In genomic region chr5:33933723-33934544, GRCh38 we compare ENCODE assay signal across 10 cellular contexts. TPM values are rescaled to one million over a fixed set of nuclear protein-coding genes. Genes with fewer than 3 reads are reported as not detected.
A peak's percentile ranks its signal among the peaks of the same experiment; 100 is the strongest.
DNase-seq lines count a peak whose midpoint lies in the region; ATAC-seq, FAIRE-seq and TF ChIP-seq lines count a peak whose summit lies in the region.
"Had no signal": no experiment of that assay in that cellular context is flagged by ENCODE, and none has a peak within 500 bp of the region (broad histone marks: within the 10 kb centered on the region; RNA-seq: fewer than 3 reads in every experiment).

No MANE protein-coding gene starts in this region.

- H3K27me3 ChIP-seq in smooth muscle cell (ENCODE audit: low read depth) = peaks cover 6% of the 10 kb centered on the region

- H2AFZ ChIP-seq in smooth muscle cell (ENCODE audit: low read depth) = no peak overlapping the region

- no peak for TF ChIP-seq CTCF in fibroblast of the aortic adventitia (IDR thresholded peaks at IDR 0.05; ENCODE audit: insufficient read depth, low read length)
- TF ChIP-seq CTCF in smooth muscle cell (IDR thresholded peaks at IDR 0.05; ENCODE audit: borderline replicate concordance, insufficient read depth, poor library complexity, severe bottlenecking) = no peak
- TF ChIP-seq CTCF in kidney (IDR thresholded peaks at IDR 0.05; ENCODE audit: borderline replicate concordance, extremely low read depth, insufficient read depth) = no peak

- intact Hi-C loops in kidney (cut with DNase I) = no loop called here

- FAIRE-seq in kidney (lab: Jason Lieb, UNC) = no peak

- H3K27ac ChIP-seq in smooth muscle cell (ENCODE audit: low read depth) = no peak overlapping the region
- H3K27ac ChIP-seq in kidney (ENCODE audit: low read depth in 2 of 2, low read length in 2 of 2) = no peak overlapping the region

- WGBS in smooth muscle cell (ENCODE audit: low lambda C conversion rate) = 81% methylated on average over 4 of the region's 4 CpGs

- H3F3A ChIP-seq in smooth muscle cell (ENCODE audit: low read depth) = no peaks in the 10 kb centered on the region

- no peaks in the 10 kb centered on the region for H3K9me3 ChIP-seq in smooth muscle cell (replicated peaks; ENCODE audit: low read depth)
- no peaks in the 10 kb centered on the region for H3K9me3 ChIP-seq in kidney (ENCODE audit: control insufficient read depth in 1 of 2, low read length in 2 of 2)

- H3K79me2 ChIP-seq in smooth muscle cell (ENCODE audit: low read depth) = no peaks in the 10 kb centered on the region

- no peak overlapping the region for H3K9ac ChIP-seq in smooth muscle cell (ENCODE audit: low read depth)
- H3K9ac ChIP-seq in kidney (ENCODE audit: low read length in 2 of 2) = no peak overlapping the region

- H3K4me3 ChIP-seq in fibroblast of the aortic adventitia (ENCODE audit: low read depth, low read length) (no peak overlapping the region), smooth muscle cell (no peak overlapping the region), kidney (ENCODE audit: low read length in 2 of 2) (no peak overlapping the region)
- H3K4me3 ChIP-seq: K562 had no signal

- H4K20me1 ChIP-seq in smooth muscle cell (ENCODE audit: low read depth) = no peaks in the 10 kb centered on the region

- peak; percentile 82 for ATAC-seq in GM18861 (IDR thresholded peaks at IDR 0.05; ENCODE audit: unreplicated experiment)
- peak; percentile 80 for ATAC-seq in GM21825 (IDR thresholded peaks at IDR 0.05; ENCODE audit: unreplicated experiment)
- peak; percentile 90 for ATAC-seq in HG03442 (IDR thresholded peaks at IDR 0.05; ENCODE audit: unreplicated experiment)

- DNase-seq in fibroblast of the aortic adventitia (ENCODE audit: low read depth) (peak; percentile 56), smooth muscle cell (lab: John Stamatoyannopoulos, UW; ENCODE audit: unreplicated experiment) (no peak), amniotic stem cell (lab: John Stamatoyannopoulos, UW) (no peak), OCI-M2 (lab: John Stamatoyannopoulos, UW; ENCODE audit: unreplicated experiment) (no peak), kidney (no peak)

- H3K4me2 ChIP-seq in smooth muscle cell = no peak overlapping the region

- H3K4me1 ChIP-seq in smooth muscle cell (ENCODE audit: low read depth) = no peaks in the 10 kb centered on the region
- H3K4me1 ChIP-seq in kidney (ENCODE audit: control insufficient read depth in 1 of 2, insufficient read depth in 1 of 2, low read depth in 1 of 2, low read length in 2 of 2) = peaks cover 10 to 13% of the 10 kb centered on the region in 2 donors

- H3K36me3 ChIP-seq in smooth muscle cell (ENCODE audit: low read depth) (no peaks in the 10 kb centered on the region), kidney (ENCODE audit: control insufficient read depth in 1 of 2, insufficient read depth in 2 of 2, low read length in 2 of 2) (no peaks in the 10 kb centered on the region)

RNA-seq across cellular contexts. Expression of gene RXFP3, which starts 2.3 kb away (rescaled TPM):
- not detected in 2 replicates for total RNA-seq in fibroblast of the aortic adventitia (ENCODE audit: low replicate concordance)
- 0.54 TPM in 1 of 2 replicates, not detected in the other for total RNA-seq in smooth muscle cell
- 0.16 TPM in 1 of 2 replicates, not detected in the other for polyA plus RNA-seq in smooth muscle cell
- not detected for total RNA-seq in kidney
- polyA plus RNA-seq in kidney (ENCODE audit: insufficient read depth, low read depth, low replicate concordance) = not detected
- total RNA-seq: K562, lung microvascular endothelial cell had no signal
- polyA plus RNA-seq: K562 had no signal

RNA-seq across cellular contexts. Expression of gene ADAMTS12, which starts 42.1 kb away (rescaled TPM):
- total RNA-seq in fibroblast of the aortic adventitia (ENCODE audit: low replicate concordance) (13.0 and 21.8 TPM in 2 replicates), smooth muscle cell (84.9 and 97.4 TPM in 2 replicates), kidney (2.0 TPM)
- polyA plus RNA-seq in smooth muscle cell (21.4 and 34.3 TPM in 2 replicates), kidney (ENCODE audit: insufficient read depth, low read depth, low replicate concordance) (0.75 TPM)
- polyA plus RNA-seq: K562 had no signal

RNA-seq across cellular contexts. Expression of gene SLC45A2, which starts 50.6 kb away (rescaled TPM):
- total RNA-seq in fibroblast of the aortic adventitia (ENCODE audit: low replicate concordance) (0.09 TPM in 1 of 2 replicates, not detected in the other), smooth muscle cell (0.09 and 0.36 TPM in 2 replicates), kidney (0.22 TPM)
- polyA plus RNA-seq in smooth muscle cell (0.59 TPM in 1 of 2 replicates, not detected in the other), kidney (ENCODE audit: insufficient read depth, low read depth, low replicate concordance) (0.22 TPM)
